12 cellular contexts compared by ENCODE assay signal in genomic region chr3:107216711-107217110, GRCh38.
DNase-seq lines count a peak whose midpoint lies in the region; ATAC-seq and TF ChIP-seq lines count a peak whose summit lies in the region.
"Had no signal": no experiment of that assay in that cellular context is flagged by ENCODE, and none has a peak within 500 bp of the region (broad histone marks: within the 10 kb centered on the region; RNA-seq: fewer than 3 reads in every experiment).

No MANE protein-coding gene starts in this region.

- H3K9me3 ChIP-seq in SK-N-SH = no peaks in the 10 kb centered on the region
- H3K9me3 ChIP-seq: tibial nerve had no signal

- POLR2A ChIA-PET in SK-N-SH (lab: Yijun Ruan, JAX) = no interaction called here

- peak overlapping the region; percentile 66 for H3K4me2 ChIP-seq in SK-N-SH

- TF ChIP-seq RAD21 in SK-N-SH (IDR thresholded peaks at IDR 0.05; ENCODE audit: low read length) = no peak

- TF ChIP-seq CTCF in SK-N-SH (IDR thresholded peaks at IDR 0.05) = no peak
- TF ChIP-seq CTCF in fibroblast of villous mesenchyme (IDR thresholded peaks at IDR 0.05; ENCODE audit: insufficient read depth, low read depth, low read length) = no peak

- no peaks in the 10 kb centered on the region for H3K36me3 Mint-ChIP-seq in activated T-cell treated with anti-CD3 and anti-CD28 coated beads, Interleukin-2, amount 50 U/mL, for 24 hours (ENCODE audit: low read depth)

- no peaks in the 10 kb centered on the region for H3K27me3 ChIP-seq in SK-N-SH (ENCODE audit: insufficient read depth)
- H3K27me3 ChIP-seq: tibial nerve had no signal

- H3K27me3 Mint-ChIP-seq in activated T-cell treated with anti-CD3 and anti-CD28 coated beads, Interleukin-2, amount 50 U/mL, for 24 hours = peaks cover 15% of the 10 kb centered on the region

- ATAC-seq in GM19035 (IDR thresholded peaks at IDR 0.05; ENCODE audit: unreplicated experiment) = no peak

- H3K27ac ChIP-seq in SK-N-SH (ENCODE audit: low read depth in 2 of 2, low read length in 1 of 2) = peak overlapping the region; percentile 92 to 98
- H3K27ac ChIP-seq: tibial nerve had no signal

- no peaks in the 10 kb centered on the region for H3K79me2 ChIP-seq in SK-N-SH (ENCODE audit: insufficient read depth)

- no peaks in the 10 kb centered on the region for H3K9me3 Mint-ChIP-seq in activated T-cell treated with anti-CD3 and anti-CD28 coated beads, Interleukin-2, amount 50 U/mL, for 24 hours

- peaks cover 23% of the 10 kb centered on the region for H3F3A ChIP-seq in SK-N-SH (replicated peaks; ENCODE audit: insufficient read depth)

- no peaks in the 10 kb centered on the region for H3K9me2 ChIP-seq in SK-N-SH

- DNase-seq in ELF-1 (ENCODE audit: low read depth, low spot score) (peak; percentile 29), SK-N-SH (no peak), fibroblast of villous mesenchyme (ENCODE audit: low read depth) (peak; percentile 99), posterior vena cava (ENCODE audit: low spot score) (peak; percentile 81), NCI-H1048 (lab: John Stamatoyannopoulos, UW) (no peak)
- no peak for DNase-seq in activated CD4-positive, CD25-positive, alpha-beta regulatory T cell (lab: John Stamatoyannopoulos, UW)
- DNase-seq in activated T-cell treated with anti-CD3 and anti-CD28 coated beads, Interleukin-2, amount 50 U/mL, for 24 hours = no peak
- DNase-seq: head of caudate nucleus; NCI-H1694 treated with DMSO at 0.1 percent for 48 hours; stimulated activated CD4-positive, alpha-beta T cell treated with anti-CD3 and anti-CD28 coated beads, Interleukin-4, amount 100 ng/mL, for 1 hour had no signal

- H2AFZ ChIP-seq in SK-N-SH (ENCODE audit: low read depth) = no peak overlapping the region

- intact Hi-C loops in posterior vena cava (cut with DNase I) = no loop called here

- peak overlapping the region; percentile 69; the same call in 1 of the 2 replicates for H3K9ac ChIP-seq in SK-N-SH

- H3K27ac Mint-ChIP-seq in activated T-cell treated with anti-CD3 and anti-CD28 coated beads, Interleukin-2, amount 50 U/mL, for 24 hours = no peak overlapping the region

- 29% methylated on average over 3 of the region's 3 CpGs for WGBS in SK-N-SH (ENCODE audit: low lambda C conversion rate)

- CTCF ChIA-PET in SK-N-SH (lab: Yijun Ruan, JAX) = no interaction called here

- no peaks in the 10 kb centered on the region for H3K36me3 ChIP-seq in SK-N-SH (replicated peaks in 1 of 2; ENCODE audit: control insufficient read depth in 1 of 2, insufficient read depth in 2 of 2, low read length in 1 of 2)
- H3K36me3 ChIP-seq: tibial nerve had no signal

- no peak overlapping the region for H3K4me3 Mint-ChIP-seq in activated T-cell treated with anti-CD3 and anti-CD28 coated beads, Interleukin-2, amount 50 U/mL, for 24 hours

- H3K4me1 ChIP-seq in SK-N-SH (ENCODE audit: control insufficient read depth in 1 of 2, insufficient read depth in 2 of 2, low read depth in 1 of 2, low read length in 1 of 2) = peaks cover 0 to 8% of the 10 kb centered on the region in 2 experiments; a peak in 3 of 4 replicates

- peak; percentile 14 to 83; a peak in 1 of 4 replicates for TF ChIP-seq EP300 in SK-N-SH (IDR thresholded peaks at IDR 0.05; ENCODE audit: borderline replicate concordance in 1 of 2, low read depth in 1 of 2, low read length in 1 of 2)

- H3K4me1 Mint-ChIP-seq in activated T-cell treated with anti-CD3 and anti-CD28 coated beads, Interleukin-2, amount 50 U/mL, for 24 hours (ENCODE audit: low read depth) = peaks cover 11% of the 10 kb centered on the region

- H4K20me1 ChIP-seq in SK-N-SH (ENCODE audit: insufficient read depth) = no peaks in the 10 kb centered on the region

- H3K4me3 ChIP-seq in SK-N-SH (ENCODE audit: low read depth in 2 of 2, low read length in 1 of 2) (peak overlapping the region; percentile 4 to 9; a peak in 2 of 4 replicates), fibroblast of villous mesenchyme (ENCODE audit: low read depth, low read length) (peak overlapping the region; percentile 21)
- H3K4me3 ChIP-seq: tibial nerve had no signal

TF ChIP-seq in SK-N-SH, 30 proteins besides CTCF, POLR2A, EP300 and RAD21 (continues in another document):
- TF ChIP-seq YY1 (IDR thresholded peaks at IDR 0.05; ENCODE audit: low read depth) = no peak
- TF ChIP-seq, protein P1, sequence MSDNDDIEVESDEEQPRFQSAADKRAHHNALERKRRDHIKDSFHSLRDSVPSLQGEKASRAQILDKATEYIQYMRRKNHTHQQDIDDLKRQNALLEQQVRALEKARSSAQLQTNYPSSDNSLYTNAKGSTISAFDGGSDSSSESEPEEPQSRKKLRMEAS (IDR thresholded peaks at IDR 0.05; ENCODE audit: low read depth) = peak; percentile 42; the same call in 1 of the 2 replicates
- TF ChIP-seq SMC3 (IDR thresholded peaks at IDR 0.05; ENCODE audit: low read depth, low read length) = no peak
- TF ChIP-seq NRF1 (IDR thresholded peaks at IDR 0.05; ENCODE audit: low read depth, low read length) = no peak
- TF ChIP-seq GABPA (IDR thresholded peaks at IDR 0.05; ENCODE audit: low read depth) = no peak
- no peak for TF ChIP-seq REST (IDR thresholded peaks at IDR 0.05; ENCODE audit: low read depth, low read length)
- TF ChIP-seq, protein P2, sequence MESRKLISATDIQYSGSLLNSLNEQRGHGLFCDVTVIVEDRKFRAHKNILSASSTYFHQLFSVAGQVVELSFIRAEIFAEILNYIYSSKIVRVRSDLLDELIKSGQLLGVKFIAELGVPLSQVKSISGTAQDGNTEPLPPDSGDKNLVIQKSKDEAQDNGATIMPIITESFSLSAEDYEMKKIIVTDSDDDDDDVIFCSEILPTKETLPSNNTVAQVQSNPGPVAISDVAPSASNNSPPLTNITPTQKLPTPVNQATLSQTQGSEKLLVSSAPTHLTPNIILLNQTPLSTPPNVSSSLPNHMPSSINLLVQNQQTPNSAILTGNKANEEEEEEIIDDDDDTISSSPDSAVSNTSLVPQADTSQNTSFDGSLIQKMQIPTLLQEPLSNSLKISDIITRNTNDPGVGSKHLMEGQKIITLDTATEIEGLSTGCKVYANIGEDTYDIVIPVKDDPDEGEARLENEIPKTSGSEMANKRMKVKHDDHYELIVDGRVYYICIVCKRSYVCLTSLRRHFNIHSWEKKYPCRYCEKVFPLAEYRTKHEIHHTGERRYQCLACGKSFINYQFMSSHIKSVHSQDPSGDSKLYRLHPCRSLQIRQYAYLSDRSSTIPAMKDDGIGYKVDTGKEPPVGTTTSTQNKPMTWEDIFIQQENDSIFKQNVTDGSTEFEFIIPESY (IDR thresholded peaks at IDR 0.05; ENCODE audit: borderline replicate concordance, low read depth) = no peak
- peak; percentile 73 for TF ChIP-seq JUND (IDR thresholded peaks at IDR 0.05)
- TF ChIP-seq TAF1 (IDR thresholded peaks at IDR 0.05; ENCODE audit: borderline replicate concordance, low read depth, low read length) = no peak; the same call in 1 of the 2 replicates
- peak; percentile 51; the same call in 1 of the 2 replicates for TF ChIP-seq FOSL2 (IDR thresholded peaks at IDR 0.05; ENCODE audit: borderline replicate concordance, low read depth)
- peak; percentile 52; the same call in 1 of the 2 replicates for TF ChIP-seq RXRA (IDR thresholded peaks at IDR 0.05; ENCODE audit: borderline replicate concordance, low read depth)
- peak; percentile 57; the same call in 1 of the 2 replicates for TF ChIP-seq SIN3A (IDR thresholded peaks at IDR 0.05; ENCODE audit: borderline replicate concordance, low read depth, low read length)
- TF ChIP-seq NFIC (IDR thresholded peaks at IDR 0.05; ENCODE audit: borderline replicate concordance) = peak; percentile 92
- TF ChIP-seq CHD2 (IDR thresholded peaks at IDR 0.05; ENCODE audit: low read length, partially characterized antibody) = no peak
- TF ChIP-seq PBX3 (IDR thresholded peaks at IDR 0.05) = peak; percentile 90

Comparison
In these comparisons a context has a peak if more than half of its experiments do, and no peak if none do; other contexts are left out.
1. DNase-seq: peak in ELF-1 (single experiment), fibroblast of villous mesenchyme (single experiment) and posterior vena cava (single experiment); none in SK-N-SH (single experiment), NCI-H1048 (single experiment), activated CD4-positive, CD25-positive, alpha-beta regulatory T cell (0 of 4) and activated T-cell treated with anti-CD3 and anti-CD28 coated beads, Interleukin-2, amount 50 U/mL, for 24 hours (single experiment).